17 cellular contexts compared by ENCODE assay signal in genomic region chr3:98655666-98656065, GRCh38.
DNase-seq lines count a peak whose midpoint lies in the region; ATAC-seq and TF ChIP-seq lines count a peak whose summit lies in the region.
"Had no signal": no experiment of that assay in that cellular context is flagged by ENCODE, and none has a peak within 500 bp of the region (broad histone marks: within the 10 kb centered on the region; RNA-seq: fewer than 3 reads in every experiment).

No MANE protein-coding gene starts in this region.

- no peaks in the 10 kb centered on the region for H3F3A ChIP-seq in PC-3 (ENCODE audit: low read length, unreplicated experiment)

- H3K9ac ChIP-seq in PC-3 (ENCODE audit: low read length) (no peak overlapping the region), Karpas-422 (ENCODE audit: low read length) (no peak overlapping the region)

- peaks cover 13% of the 10 kb centered on the region; the same call in 1 of the 2 replicates for H3K4me1 ChIP-seq in PC-3 (ENCODE audit: insufficient read depth, low read length)
- H3K4me1 ChIP-seq in Karpas-422 (ENCODE audit: low read length), result no peaks in the 10 kb centered on the region
- H3K4me1 ChIP-seq: thyroid gland had no signal

- peak; percentile 17; the same call in 1 of the 2 replicates for ATAC-seq in PC-3
- ATAC-seq: GM12878 had no signal

- H3K79me2 ChIP-seq in PC-3 (ENCODE audit: low read length), result no peaks in the 10 kb centered on the region
- H3K79me2 ChIP-seq in Karpas-422 (ENCODE audit: low read length), result no peaks in the 10 kb centered on the region
- H3K79me2 ChIP-seq: hepatocyte had no signal

- H4K20me1 ChIP-seq in PC-3 (ENCODE audit: low read length), result no peaks in the 10 kb centered on the region
- H4K20me1 ChIP-seq in Karpas-422 (ENCODE audit: insufficient read depth, low read depth, low read length), result no peaks in the 10 kb centered on the region

- intact Hi-C loops in PC-3 (cut with micrococcal nuclease), result loop anchor here (5.0 kb wide), 1 partner anchor 52 kb away; no protein-coding TSS in a partner anchor

- BruUV-seq in PC-3 (replicated peaks; lab: Mats Ljungman, UMichigan), result no TSS peak

- H3K36me3 ChIP-seq in PC-3 (ENCODE audit: low read depth, low read length), result no peaks in the 10 kb centered on the region
- H3K36me3 ChIP-seq in MG63, result no peaks in the 10 kb centered on the region
- no peaks in the 10 kb centered on the region for H3K36me3 ChIP-seq in Karpas-422 (ENCODE audit: insufficient read depth, low read length)
- H3K36me3 ChIP-seq: ovary, thyroid gland had no signal

- POLR2A ChIA-PET in PC-3 (lab: Charles Lee; ENCODE audit: unreplicated experiment), result interaction anchor here (0.7 kb wide), 1 partner anchor 793 kb away, joined by 3 read pairs; no protein-coding TSS in a partner anchor

- H3K4me2 ChIP-seq in PC-3 (ENCODE audit: low read length) (no peak overlapping the region), Karpas-422 (ENCODE audit: low read depth, low read length, poor library complexity, severe bottlenecking) (no peak overlapping the region)
- H3K4me2 ChIP-seq: hepatocyte had no signal

- no peak overlapping the region for H3K27ac ChIP-seq in PC-3 (ENCODE audit: low read length)
- H3K27ac ChIP-seq in Karpas-422 (ENCODE audit: low read length), result no peak overlapping the region
- H3K27ac ChIP-seq: hepatocyte, ovary, thyroid gland had no signal

- DNase-seq in GM04503 (ENCODE audit: low read depth), result peak; percentile 8
- DNase-seq in PC-3, result peak; percentile 32
- peak; percentile 81 for DNase-seq in fibroblast of pulmonary artery (ENCODE audit: low read depth)
- peak; percentile 76 for DNase-seq in pulmonary artery endothelial cell (ENCODE audit: low read depth, low spot score)
- DNase-seq in SHP77 treated with DMSO at 0.1 percent for 48 hours (lab: John Stamatoyannopoulos, UW), result no peak
- no peak for DNase-seq in MG63
- DNase-seq in Karpas-422, result no peak
- DNase-seq: activated CD4-positive, alpha-beta T cell treated with anti-CD3 and anti-CD28 coated beads, Interleukin-2, amount 10 ng/mL, durations not matched to agents 24 days and 14 days; DND-41; H7; NCI-H1048; NCI-H2171; ovary; small intestine; thyroid gland had no signal

- no peaks in the 10 kb centered on the region for H3K9me3 ChIP-seq in PC-3 (ENCODE audit: low read length)
- no peaks in the 10 kb centered on the region for H3K9me3 ChIP-seq in MG63
- H3K9me3 ChIP-seq in Karpas-422 (ENCODE audit: low read length), result no peaks in the 10 kb centered on the region
- H3K9me3 ChIP-seq: ovary, thyroid gland had no signal

- TF ChIP-seq CTCF in PC-3 (conservative IDR thresholded peaks at IDR 0.05; ENCODE audit: low read depth, low read length), result no peak
- TF ChIP-seq CTCF in fibroblast of pulmonary artery (IDR thresholded peaks at IDR 0.05; ENCODE audit: low read length, missing control alignments), result no peak

- CTCF ChIA-PET in PC-3 (lab: Charles Lee), result interaction anchor here (0.5 kb wide), 1 partner anchor 1176 kb away, joined by 7 read pairs; no protein-coding TSS in a partner anchor

- H3K27me3 ChIP-seq in PC-3 (ENCODE audit: low read length) (no peaks in the 10 kb centered on the region), MG63 (no peaks in the 10 kb centered on the region), Karpas-422 (ENCODE audit: low read length) (0 out of 2 replicates have a peak, but pooled peaks cover 3% of the 10 kb centered on the region)
- H3K27me3 ChIP-seq: ovary, thyroid gland had no signal

- no peaks in the 10 kb centered on the region for H3K9me2 ChIP-seq in PC-3 (replicated peaks; ENCODE audit: low read length)
- H3K9me2 ChIP-seq in Karpas-422 (replicated peaks; ENCODE audit: insufficient read depth, low read length), result no peaks in the 10 kb centered on the region

- H3K4me3 ChIP-seq in PC-3 (ENCODE audit: low read length), result no peak overlapping the region
- no peak overlapping the region for H3K4me3 ChIP-seq in fibroblast of pulmonary artery (replicated peaks; ENCODE audit: low read depth, low read length)
- H3K4me3 ChIP-seq in MG63, result no peak overlapping the region
- H3K4me3 ChIP-seq in Karpas-422 (ENCODE audit: low read length), result no peak overlapping the region
- H3K4me3 ChIP-seq: GM12878, hepatocyte, ovary, thyroid gland had no signal

- H2AFZ ChIP-seq in PC-3 (ENCODE audit: low read length) (no peak overlapping the region), Karpas-422 (ENCODE audit: low read length) (no peak overlapping the region)
- H2AFZ ChIP-seq: hepatocyte had no signal

Comparison
In these comparisons a context has a peak if more than half of its experiments do, and no peak if none do; other contexts are left out.
1. DNase-seq: peak in GM04503 (single experiment), PC-3 (single experiment), fibroblast of pulmonary artery (single experiment) and pulmonary artery endothelial cell (single experiment); none in SHP77 treated with DMSO at 0.1 percent for 48 hours (single experiment), MG63 (single experiment) and Karpas-422 (single experiment).